Comparison of ENCODE assay signal across 15 cellular contexts in genomic region chr11:515131-515530, GRCh38.
"Had no signal": no experiment of that assay in that cellular context is flagged by ENCODE, and none has a peak within 500 bp of the region (broad histone marks: within the 10 kb centered on the region; RNA-seq: fewer than 3 reads in every experiment).

No MANE protein-coding gene starts in this region.

- H3K9me3 ChIP-seq: psoas muscle, thyroid gland had no signal

- ATAC-seq: activated naive CD8-positive, alpha-beta T cell treated with anti-CD3 and anti-CD28 coated beads, Interleukin-2, amount 50 U/mL, for 24 hours; psoas muscle; sciatic nerve had no signal

- DNase-seq: activated CD4-positive, CD25-positive, alpha-beta regulatory T cell treated with anti-CD3 and anti-CD28 coated beads, Interleukin-2, amount 50 U/mL, for 72 hours; activated naive CD4-positive, alpha-beta T cell; activated naive CD8-positive, alpha-beta T cell treated with anti-CD3 and anti-CD28 coated beads, Interleukin-2, amount 50 U/mL, for 24 hours; aorta; dorsolateral prefrontal cortex; endodermal cell; foreskin fibroblast; glutamatergic neuron; occipital lobe; stimulated activated CD4-positive, alpha-beta T cell treated with anti-CD3 and anti-CD28 coated beads, Interleukin-1b, Interleukin-23, amount 100 ng/mL, for 48 hours; SW 1271; thyroid gland had no signal

- H3K4me3 ChIP-seq: dorsolateral prefrontal cortex, psoas muscle, thyroid gland had no signal

- H3K4me3 Mint-ChIP-seq: activated naive CD8-positive, alpha-beta T cell treated with anti-CD3 and anti-CD28 coated beads, Interleukin-2, amount 50 U/mL, for 24 hours; endodermal cell; nephron had no signal

- H3K4me1 Mint-ChIP-seq: endodermal cell, nephron had no signal

- H3K27ac ChIP-seq: psoas muscle, thyroid gland had no signal

- H3K27me3 Mint-ChIP-seq: activated naive CD8-positive, alpha-beta T cell treated with anti-CD3 and anti-CD28 coated beads, Interleukin-2, amount 50 U/mL, for 24 hours had no signal

- H3K27ac Mint-ChIP-seq: activated naive CD8-positive, alpha-beta T cell treated with anti-CD3 and anti-CD28 coated beads, Interleukin-2, amount 50 U/mL, for 24 hours; endodermal cell; nephron had no signal

- H3K27me3 ChIP-seq: dorsolateral prefrontal cortex, thyroid gland had no signal
